Comparison of ENCODE assay signal across 1 cellular context in genomic region chr10:117781216-117781836, GRCh38.
TF ChIP-seq lines count a peak whose summit lies in the region.

No MANE protein-coding gene starts in this region.

TF ChIP-seq in HepG2, 621 proteins besides CTCF, POLR2A, EP300 and RAD21 (continued from another document):
- no peak for TF ChIP-seq DNMT1 (CRISPR knock-in tag; IDR thresholded peaks at IDR 0.05)
- no peak for TF ChIP-seq ZNF816 (CRISPR knock-in tag; IDR thresholded peaks at IDR 0.05; ENCODE audit: borderline replicate concordance)
- TF ChIP-seq ZNF407 (CRISPR knock-in tag; IDR thresholded peaks at IDR 0.05; ENCODE audit: not compliant biosample characterization): no peak
- no peak for TF ChIP-seq NR2F6 (IDR thresholded peaks at IDR 0.05)
- TF ChIP-seq NR2F6 (CRISPR knock-in tag; IDR thresholded peaks at IDR 0.05): no peak
- no peak for TF ChIP-seq ZNF296 (CRISPR knock-in tag; conservative IDR thresholded peaks at IDR 0.05)
- no peak for TF ChIP-seq ZNF317 (CRISPR knock-in tag; IDR thresholded peaks at IDR 0.05)
- no peak for TF ChIP-seq POLR2AphosphoS2 (IDR thresholded peaks at IDR 0.05; ENCODE audit: low read depth, low read length)
- no peak for TF ChIP-seq SP140L (CRISPR knock-in tag; IDR thresholded peaks at IDR 0.05; ENCODE audit: borderline replicate concordance)
- TF ChIP-seq GMEB1 (CRISPR knock-in tag; IDR thresholded peaks at IDR 0.05; ENCODE audit: borderline replicate concordance): no peak
- no peak for TF ChIP-seq ARID3A (IDR thresholded peaks at IDR 0.05; ENCODE audit: low read depth, low read length)
- TF ChIP-seq ZNF251 (CRISPR knock-in tag; IDR thresholded peaks at IDR 0.05): no peak
- no peak for TF ChIP-seq ZNF24 (IDR thresholded peaks at IDR 0.05)
- no peak for TF ChIP-seq ZNF326 (CRISPR knock-in tag; IDR thresholded peaks at IDR 0.05; ENCODE audit: borderline replicate concordance)
- no peak for TF ChIP-seq E2F1 (CRISPR knock-in tag; IDR thresholded peaks at IDR 0.05)
- TF ChIP-seq ZNF773 (CRISPR knock-in tag; IDR thresholded peaks at IDR 0.05; ENCODE audit: borderline replicate concordance): no peak
- TF ChIP-seq ZBTB7A (CRISPR knock-in tag; IDR thresholded peaks at IDR 0.05): no peak
- TF ChIP-seq PAX8 (CRISPR knock-in tag; IDR thresholded peaks at IDR 0.05; ENCODE audit: borderline replicate concordance): no peak
- TF ChIP-seq REPIN1 (CRISPR knock-in tag; IDR thresholded peaks at IDR 0.05; ENCODE audit: borderline replicate concordance, low read depth): no peak
